Comparison of ENCODE assay signal across 1 cellular context in genomic region chr9:104836235-104836634, GRCh38.
TF ChIP-seq lines count a peak whose summit lies in the region.

No MANE protein-coding gene starts in this region.

TF ChIP-seq in GM23338, 12 proteins besides CTCF, POLR2A, EP300 and RAD21 (continued from another document):
- no peak for TF ChIP-seq REST (IDR thresholded peaks at IDR 0.05; ENCODE audit: unreplicated experiment)
- TF ChIP-seq EZH2 (IDR thresholded peaks at IDR 0.05; ENCODE audit: low read depth, unreplicated experiment) = no peak
- TF ChIP-seq POLR2AphosphoS5 (IDR thresholded peaks at IDR 0.05; ENCODE audit: low read depth) = no peak
- no peak for TF ChIP-seq JUNB (IDR thresholded peaks at IDR 0.05; ENCODE audit: unreplicated experiment)
TF ChIP-seq in GM23338: peak in this region for 0.
